ENCODE assay signal across 8 cellular contexts in the genomic region with DNA sequence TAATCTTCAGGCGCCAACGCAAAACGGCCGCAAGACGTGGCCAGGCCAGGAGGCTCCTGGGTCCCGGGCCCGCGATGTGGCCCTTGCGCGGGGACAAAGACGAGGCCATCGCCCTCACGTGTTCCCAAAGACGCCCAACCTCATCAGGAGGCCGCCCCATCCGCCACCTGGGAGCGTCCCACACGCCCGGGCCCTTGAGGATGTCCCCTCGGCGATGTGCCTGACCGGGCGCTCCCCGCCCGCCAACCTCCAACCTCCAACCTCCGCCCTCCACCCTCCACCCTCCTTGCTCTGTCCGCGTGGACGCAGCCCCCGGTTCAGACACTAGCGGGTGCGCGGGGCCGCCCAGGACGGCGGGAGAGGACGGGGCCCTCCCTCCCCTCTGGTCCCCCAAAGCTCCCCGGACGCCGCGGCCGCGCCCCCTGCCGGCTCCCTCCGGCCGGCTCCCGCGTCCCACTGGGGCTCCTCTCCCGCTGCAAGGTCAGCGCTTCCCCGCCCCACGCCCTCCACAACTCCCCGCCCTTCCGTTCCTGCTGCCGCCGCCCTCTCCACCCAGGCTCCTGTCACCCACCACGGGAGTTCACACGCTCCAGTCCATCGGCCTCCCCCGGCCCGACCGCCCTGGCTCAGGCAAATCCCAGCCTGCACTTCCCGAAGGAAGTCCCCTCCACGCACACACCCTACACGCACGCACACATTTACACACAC.
DNase-seq lines count a peak whose midpoint lies in the region.

No MANE protein-coding gene starts in this region.

- DNase-seq in D341Med (ENCODE audit: low spot score), result peak; percentile 92
- peak; percentile 8 for DNase-seq in NCI-H460 (ENCODE audit: extremely low read depth, low read depth)
- peak; percentile 5 for DNase-seq in activated gamma-delta T cell treated with anti-CD3 and anti-CD28 coated beads, Interleukin-2, amount 50 U/mL, for 16 hours (ENCODE audit: low read depth)
- DNase-seq in stimulated activated CD4-positive, alpha-beta T cell treated with anti-CD3 and anti-CD28 coated beads, Interleukin-1b, Interleukin-23, amount 100 ng/mL, for 48 hours, result peak; percentile 28
- DNase-seq in H4 (ENCODE audit: low spot score), result no peak
- DNase-seq in NCI-H1105 (lab: John Stamatoyannopoulos, UW), result no peak
- DNase-seq in GOT3 (lab: John Stamatoyannopoulos, UW), result no peak

- no peaks in the 10 kb centered on the region for H3K9me3 ChIP-seq in iPS-18c (ENCODE audit: control insufficient read depth, insufficient read depth, low read length)

- H3K4me3 ChIP-seq in iPS-18c (ENCODE audit: insufficient read depth, low read depth, low read length), result peak overlapping the region; percentile 64

Comparison
In these comparisons a context has a peak if more than half of its experiments do, and no peak if none do; other contexts are left out.
1. DNase-seq: peak in D341Med (single experiment), NCI-H460 (single experiment), activated gamma-delta T cell treated with anti-CD3 and anti-CD28 coated beads, Interleukin-2, amount 50 U/mL, for 16 hours (single experiment) and stimulated activated CD4-positive, alpha-beta T cell treated with anti-CD3 and anti-CD28 coated beads, Interleukin-1b, Interleukin-23, amount 100 ng/mL, for 48 hours (single experiment); none in H4 (single experiment), NCI-H1105 (single experiment) and GOT3 (single experiment).